Comparison of ENCODE assay signal across 8 cellular contexts in the genomic region with DNA sequence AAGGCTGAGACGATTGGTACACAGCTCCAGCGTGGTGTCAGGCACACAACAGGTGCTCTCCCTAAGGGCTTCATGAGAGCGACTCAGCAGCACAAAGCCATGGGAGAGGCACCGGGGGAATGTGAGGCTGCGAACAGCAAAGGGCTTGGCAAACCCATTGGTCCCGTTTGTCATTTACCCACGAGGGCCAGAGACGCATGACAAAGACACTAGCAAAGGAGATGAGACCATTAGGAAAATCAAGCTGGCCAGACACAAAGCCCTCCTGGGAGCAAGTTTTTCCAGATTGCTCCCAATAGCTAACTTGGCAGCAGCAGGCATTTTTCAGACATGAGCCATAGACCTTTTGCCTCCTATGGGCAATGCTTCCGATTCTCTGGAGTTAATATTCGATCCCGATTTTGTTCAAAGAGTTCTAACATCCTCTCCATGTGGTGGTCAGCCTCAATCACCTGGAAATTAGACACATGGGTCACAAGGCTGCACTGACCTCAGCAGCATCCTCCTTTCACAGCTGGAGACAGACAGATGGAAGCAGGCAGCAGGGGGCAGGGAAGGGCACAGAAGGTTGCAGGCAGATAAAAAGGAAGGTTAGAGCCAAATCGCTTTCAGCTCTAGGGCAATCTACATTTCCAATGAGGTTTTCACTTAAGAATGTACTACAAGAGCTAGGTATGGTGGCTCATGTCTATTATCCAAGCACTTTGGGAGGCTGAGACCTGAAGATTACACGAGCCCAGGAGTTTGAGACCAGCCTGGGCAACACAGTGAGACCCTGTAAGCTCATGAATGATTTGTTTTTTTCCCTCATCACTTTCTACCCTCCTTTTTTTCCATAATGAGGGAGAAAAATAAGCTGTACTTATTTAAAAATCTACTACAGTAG. TPM values are rescaled to one million over a fixed set of nuclear protein-coding genes. Genes with fewer than 3 reads are reported as not detected.
A peak's percentile ranks its signal among the peaks of the same experiment; 100 is the strongest.
DNase-seq lines count a peak whose midpoint lies in the region; ATAC-seq lines count a peak whose summit lies in the region.

No MANE protein-coding gene starts in this region.

- no peak overlapping the region for H3K4me3 ChIP-seq in esophagus (ENCODE audit: low read depth in 1 of 2, low read length in 2 of 2)

- no peak for ATAC-seq in HG02973 (IDR thresholded peaks at IDR 0.05; ENCODE audit: unreplicated experiment)

- no peaks in the 10 kb centered on the region for H3K27me3 ChIP-seq in esophagus (ENCODE audit: control insufficient read depth in 1 of 2, insufficient read depth in 2 of 2, low read length in 2 of 2)

- no peaks in the 10 kb centered on the region for H3K36me3 ChIP-seq in esophagus (ENCODE audit: control insufficient read depth in 2 of 2, insufficient read depth in 2 of 2, low read length in 1 of 2)

- DNase-seq in DMS 273 treated with DMSO at 0.1 percent for 48 hours (lab: John Stamatoyannopoulos, UW) (peak; percentile 69), OCI-M1 (lab: John Stamatoyannopoulos, UW) (peak; percentile 61), non-pigmented ciliary epithelial cell (ENCODE audit: low read depth) (peak; percentile 52), cortex of kidney (lab: John Stamatoyannopoulos, UW) (no peak), NCI-H2171 (lab: John Stamatoyannopoulos, UW) (no peak)
- no peak for DNase-seq in stimulated activated CD4-positive, alpha-beta T cell treated with anti-CD3 and anti-CD28 coated beads, Interleukin-12 subunit alpha, Interleukin-12 subunit beta, amount 100 ng/mL, for 4 hours

- no peaks in the 10 kb centered on the region for H3K9me3 ChIP-seq in esophagus (ENCODE audit: control insufficient read depth in 2 of 2, insufficient read depth in 1 of 2, low read depth in 1 of 2, low read length in 1 of 2)

- WGBS in esophagus, 2 donors, result 29 to 49% methylated on average over 13 of the region's 13 CpGs

- peak overlapping the region; percentile 79 to 87 for H3K27ac ChIP-seq in esophagus (ENCODE audit: low read depth in 2 of 2, low read length in 1 of 2)

- H3K4me1 ChIP-seq in esophagus (ENCODE audit: control insufficient read depth in 2 of 2, insufficient read depth in 2 of 2, low read length in 1 of 2), result peaks cover 4 to 37% of the 10 kb centered on the region in 2 donors

RNA-seq across cellular contexts. Expression of gene TK2, which starts 38.1 kb away (rescaled TPM):
- 1 to 10 TPM; 5.9 to 8.3 TPM for polyA plus RNA-seq in esophagus

RNA-seq across cellular contexts. Expression of gene CKLF, which starts 40.5 kb away (rescaled TPM):
- polyA plus RNA-seq in esophagus, result 10 to 100 TPM; 14.9 to 29.7 TPM

RNA-seq across cellular contexts. Expression of gene CMTM1, which starts 54.4 kb away (rescaled TPM):
- polyA plus RNA-seq in esophagus, result under 1 TPM; 0.14 to 0.22 TPM

Comparison
In these comparisons a context has a peak if more than half of its experiments do, and no peak if none do; other contexts are left out.
1. DNase-seq: peak in DMS 273 treated with DMSO at 0.1 percent for 48 hours (single experiment), OCI-M1 (single experiment) and non-pigmented ciliary epithelial cell (single experiment); none in stimulated activated CD4-positive, alpha-beta T cell treated with anti-CD3 and anti-CD28 coated beads, Interleukin-12 subunit alpha, Interleukin-12 subunit beta, amount 100 ng/mL, for 4 hours (single experiment), cortex of kidney (single experiment) and NCI-H2171 (single experiment).